ENCODE assay signal across 1 cellular context in genomic region chr6:79134699-79135474, GRCh38.
TF ChIP-seq lines count a peak whose summit lies in the region.

No MANE protein-coding gene starts in this region.

TF ChIP-seq in HepG2, 621 proteins besides CTCF, POLR2A, EP300 and RAD21 (continued from another document):
- TF ChIP-seq ZNF574 (CRISPR knock-in tag; IDR thresholded peaks at IDR 0.05) (peak; percentile 40; the same call in 1 of the 2 replicates), KDM5B (CRISPR knock-in tag; IDR thresholded peaks at IDR 0.05; ENCODE audit: borderline replicate concordance) (no peak), ZNF550 (CRISPR knock-in tag; IDR thresholded peaks at IDR 0.05; ENCODE audit: borderline replicate concordance) (no peak)
